Comparison of ENCODE assay signal across 30 cellular contexts in genomic region chr11:74770456-74770855, GRCh38. TPM values are rescaled to one million over a fixed set of nuclear protein-coding genes. Genes with fewer than 3 reads are reported as not detected.
DNase-seq lines count a peak whose midpoint lies in the region; FAIRE-seq and TF ChIP-seq lines count a peak whose summit lies in the region.
"Had no signal": no experiment of that assay in that cellular context is flagged by ENCODE, and none has a peak within 500 bp of the region (broad histone marks: within the 10 kb centered on the region; RNA-seq: fewer than 3 reads in every experiment).

No MANE protein-coding gene starts in this region.

- H3K79me2 ChIP-seq in smooth muscle cell (ENCODE audit: low read depth) = peaks cover 64% of the 10 kb centered on the region

- peaks cover 89% of the 10 kb centered on the region for H4K20me1 ChIP-seq in smooth muscle cell (ENCODE audit: low read depth)

- TF ChIP-seq CTCF in astrocyte of the spinal cord (IDR thresholded peaks at IDR 0.05; ENCODE audit: low read depth, low read length) (no peak), fibroblast of pulmonary artery (IDR thresholded peaks at IDR 0.05; ENCODE audit: low read length, missing control alignments) (no peak), neutrophil (IDR thresholded peaks at IDR 0.05) (no peak), colonic mucosa (IDR thresholded peaks at IDR 0.05) (no peak), smooth muscle cell (IDR thresholded peaks at IDR 0.05; ENCODE audit: borderline replicate concordance, insufficient read depth, poor library complexity, severe bottlenecking) (no peak)

- intact Hi-C loops in colonic mucosa (cut with DNase I) = no loop called here

- H3K36me3 ChIP-seq in neutrophil (no peaks in the 10 kb centered on the region), colonic mucosa (no peaks in the 10 kb centered on the region), smooth muscle cell (ENCODE audit: low read depth) (no peaks in the 10 kb centered on the region)
- H3K36me3 ChIP-seq: BE2C, HAP-1, left ventricle myocardium inferior, Peyer's patch, right lobe of liver, stomach, tibial artery, WERI-Rb-1 had no signal

- H3K9ac ChIP-seq in colonic mucosa (ENCODE audit: low read depth in 2 of 2, low read length in 2 of 2) (no peak overlapping the region), smooth muscle cell (ENCODE audit: low read depth) (no peak overlapping the region)

- FAIRE-seq in GM12891 (lab: Jason Lieb, UNC) = peak; percentile 26
- FAIRE-seq: keratinocyte had no signal

- in situ Hi-C loops in astrocyte of the spinal cord (cut with HindIII; ENCODE audit: low sequenced_read_pairs) = no loop called here

- no peak overlapping the region for H3K4me2 ChIP-seq in smooth muscle cell

- DNase-seq in GM12891 (ENCODE audit: insufficient read length, low spot score) = no peak
- DNase-seq in astrocyte of the spinal cord (ENCODE audit: low read depth, low spot score) = peak; percentile 20
- DNase-seq in fibroblast of pulmonary artery (ENCODE audit: low read depth) = peak; percentile 46
- DNase-seq in colonic mucosa = no peak
- no peak for DNase-seq in smooth muscle cell (lab: John Stamatoyannopoulos, UW; ENCODE audit: unreplicated experiment)
- no peak for DNase-seq in inferior parietal cortex (ENCODE audit: extremely low spot score)
- DNase-seq: ACHN; activated CD4-positive, alpha-beta T cell treated with anti-CD3 and anti-CD28 coated beads for 48 hours; activated CD8-positive, alpha-beta memory T cell treated with anti-CD3 and anti-CD28 coated beads for 24 hours; activated T-cell treated with anti-CD3 and anti-CD28 coated beads for 4 hours; aorta; BE2C; left ventricle myocardium inferior; MV-4-11; NCI-H1436 treated with DMSO at 0.1 percent for 48 hours; NCI-H446; NCI-H748 treated with DMSO at 0.1 percent for 48 hours; Peyer's patch; right lobe of liver; SHP77 treated with DMSO at 0.1 percent for 48 hours; stimulated activated CD4-positive, alpha-beta T cell treated with anti-CD3 and anti-CD28 coated beads, Interleukin-2, amount 100 ng/mL, for 48 hours; stomach; tibial artery; WERI-Rb-1 had no signal

- H3K27ac ChIP-seq in neutrophil = peak overlapping the region; percentile 81
- no peak overlapping the region for H3K27ac ChIP-seq in colonic mucosa
- H3K27ac ChIP-seq in smooth muscle cell (ENCODE audit: low read depth) = no peak overlapping the region
- H3K27ac ChIP-seq: epithelial cell of prostate, left ventricle myocardium inferior, Peyer's patch, right lobe of liver, stomach, tibial artery, WERI-Rb-1 had no signal

- H3F3A ChIP-seq in smooth muscle cell (ENCODE audit: low read depth) = no peaks in the 10 kb centered on the region

- H3K4me1 ChIP-seq in neutrophil (ENCODE audit: control insufficient read depth in 1 of 2, insufficient read depth in 1 of 2, low read depth in 1 of 2, low read length in 1 of 2) (peaks cover 10 to 23% of the 10 kb centered on the region in 2 experiments), colonic mucosa (no peaks in the 10 kb centered on the region), smooth muscle cell (ENCODE audit: low read depth) (no peaks in the 10 kb centered on the region)
- H3K4me1 ChIP-seq: BE2C had no signal

- H2AFZ ChIP-seq in smooth muscle cell (ENCODE audit: low read depth) = no peak overlapping the region

- 91% methylated on average over 5 of the region's 5 CpGs for WGBS in smooth muscle cell (ENCODE audit: low lambda C conversion rate)

- no peak for TF ChIP-seq POLR2A in GM12891 (IDR thresholded peaks at IDR 0.05; ENCODE audit: low read depth, low read length)

- H3K27me3 ChIP-seq in neutrophil (no peaks in the 10 kb centered on the region), colonic mucosa (no peaks in the 10 kb centered on the region), smooth muscle cell (ENCODE audit: low read depth) (no peaks in the 10 kb centered on the region)
- H3K27me3 ChIP-seq: BE2C, Peyer's patch, right lobe of liver, stomach, tibial artery had no signal

- no peak overlapping the region for H3K4me3 ChIP-seq in astrocyte of the spinal cord (ENCODE audit: low read depth, low read length)
- H3K4me3 ChIP-seq in fibroblast of pulmonary artery (replicated peaks; ENCODE audit: low read depth, low read length) = no peak overlapping the region
- H3K4me3 ChIP-seq in neutrophil (ENCODE audit: low read depth in 1 of 2, low read length in 1 of 2) = peak overlapping the region in 1 of 2 experiments; percentile 33
- no peak overlapping the region for H3K4me3 ChIP-seq in colonic mucosa
- no peak overlapping the region for H3K4me3 ChIP-seq in smooth muscle cell
- H3K4me3 ChIP-seq: HAP-1, left ventricle myocardium inferior, Peyer's patch, right lobe of liver, stomach, tibial artery had no signal

- H3K9me3 ChIP-seq in neutrophil (no peaks in the 10 kb centered on the region), colonic mucosa (no peaks in the 10 kb centered on the region), smooth muscle cell (replicated peaks; ENCODE audit: low read depth) (no peaks in the 10 kb centered on the region)
- H3K9me3 ChIP-seq: BE2C, HAP-1, left ventricle myocardium inferior, Peyer's patch, right lobe of liver, stomach, tibial artery had no signal

TF ChIP-seq in GM12891, 5 proteins besides CTCF, POLR2A, EP300 and RAD21:
- TF ChIP-seq POU2F2 (IDR thresholded peaks at IDR 0.05; ENCODE audit: low read depth, low read length) = no peak
- no peak for TF ChIP-seq POLR2AphosphoS5 (IDR thresholded peaks at IDR 0.05; ENCODE audit: low read depth, low read length)
- no peak for TF ChIP-seq TAF1 (IDR thresholded peaks at IDR 0.05; ENCODE audit: low read depth, low read length)
- TF ChIP-seq PAX5 (IDR thresholded peaks at IDR 0.05; ENCODE audit: insufficient read depth, low read length, severe bottlenecking) = no peak
- no peak for TF ChIP-seq SPI1 (IDR thresholded peaks at IDR 0.05; ENCODE audit: low read depth, low read length)

RNA-seq across cellular contexts. Expression of gene RNF169, which starts 21.8 kb away (rescaled TPM):
- 3.2 TPM for polyA plus RNA-seq in GM12891 (2012; ENCODE audit: low read depth, missing spikeins)
- total RNA-seq in colonic mucosa (10 to 100 TPM; 12.4 to 13.2 TPM), smooth muscle cell (13.6 and 17.6 TPM in 2 replicates)
- 2.2 and 3.2 TPM in 2 replicates for polyA plus RNA-seq in smooth muscle cell

RNA-seq across cellular contexts. Expression of gene CHRDL2, which starts 39.2 kb away (rescaled TPM):
- polyA plus RNA-seq in GM12891 (2012; ENCODE audit: low read depth, missing spikeins) = not detected
- 10 to 100 TPM in 1 of 2 donors, under 1 TPM in 1; 0.42 to 26.5 TPM for total RNA-seq in colonic mucosa
- total RNA-seq in smooth muscle cell = 7.3 and 13.8 TPM in 2 replicates
- polyA plus RNA-seq in smooth muscle cell = 71.4 and 98.6 TPM in 2 replicates
- total RNA-seq: activated naive CD4-positive, alpha-beta T cell treated with anti-CD3 and anti-CD28 coated beads, Interleukin-2, amount 50 U/mL, for 72 hours; activated T-helper 2 cell treated with anti-CD3 and anti-CD28 coated beads, Interferon-gamma antibody, Interleukin-2, Interleukin-4, amounts not matched to agents 10 μg/mL and 5 μg/mL and 100 μg/mL, durations not matched to agents 14 hours and 24 hours and 36 hours; Peyer's patch had no signal
- polyA plus RNA-seq: keratinocyte had no signal

Comparison
In these comparisons a context has a peak if more than half of its experiments do, and no peak if none do; other contexts are left out.
1. DNase-seq: peak in astrocyte of the spinal cord (single experiment) and fibroblast of pulmonary artery (single experiment); none in GM12891 (single experiment), colonic mucosa (single experiment), smooth muscle cell (single experiment) and inferior parietal cortex (single experiment).